12 cellular contexts compared by ENCODE assay signal in genomic region chr2:147525724-147526489, GRCh38.
DNase-seq lines count a peak whose midpoint lies in the region; ATAC-seq and TF ChIP-seq lines count a peak whose summit lies in the region.
"Had no signal": no experiment of that assay in that cellular context is flagged by ENCODE, and none has a peak within 500 bp of the region (broad histone marks: within the 10 kb centered on the region; RNA-seq: fewer than 3 reads in every experiment).

No MANE protein-coding gene starts in this region.

- peaks cover 8% of the 10 kb centered on the region for H3K36me3 ChIP-seq in OCI-LY3 (replicated peaks; ENCODE audit: low read depth, low read length)
- H3K36me3 ChIP-seq in neural progenitor cell = no peaks in the 10 kb centered on the region
- H3K36me3 ChIP-seq in CD8-positive, alpha-beta T cell (ENCODE audit: insufficient read depth, low read length) = no peaks in the 10 kb centered on the region
- H3K36me3 ChIP-seq in SJCRH30 = no peaks in the 10 kb centered on the region
- H3K36me3 ChIP-seq: thoracic aorta had no signal

- H3K4me1 Mint-ChIP-seq in neural progenitor cell = peaks cover 3% of the 10 kb centered on the region
- H3K4me1 Mint-ChIP-seq in CD8-positive, alpha-beta T cell (ENCODE audit: low read depth) = peaks cover 14% of the 10 kb centered on the region

- no peak overlapping the region for H3K4me3 ChIP-seq in OCI-LY3 (ENCODE audit: low read length)
- no peak overlapping the region for H3K4me3 ChIP-seq in neural progenitor cell
- no peak overlapping the region for H3K4me3 ChIP-seq in CD8-positive, alpha-beta T cell (ENCODE audit: low read depth, low read length)
- no peak overlapping the region for H3K4me3 ChIP-seq in SJCRH30
- H3K4me3 ChIP-seq: thoracic aorta had no signal

- H4K20me1 ChIP-seq in OCI-LY3 (ENCODE audit: insufficient read depth, low read length) (no peaks in the 10 kb centered on the region), neural progenitor cell (ENCODE audit: low read depth) (no peaks in the 10 kb centered on the region)

- intact Hi-C loops in left colon (cut with DNase I, micrococcal nuclease) = no loop called here
- intact Hi-C loops in CD8-positive, alpha-beta T cell (cut with DNase I, micrococcal nuclease) = no loop called here

- CTCF ChIA-PET in CD8-positive, alpha-beta T cell (lab: Charles Lee) = no interaction called here

- peaks cover 46% of the 10 kb centered on the region for H3K4me1 ChIP-seq in OCI-LY3 (ENCODE audit: low read length)
- no peaks in the 10 kb centered on the region for H3K4me1 ChIP-seq in neural progenitor cell
- peaks cover 5% of the 10 kb centered on the region for H3K4me1 ChIP-seq in CD8-positive, alpha-beta T cell (ENCODE audit: insufficient read depth, low read length)
- peaks cover under 1% of the 10 kb centered on the region; the same call in 1 of the 2 replicates for H3K4me1 ChIP-seq in SJCRH30

- H3F3A ChIP-seq in neural progenitor cell (ENCODE audit: low read depth) = no peaks in the 10 kb centered on the region

- DNase-seq in COR-L47 (lab: John Stamatoyannopoulos, UW) (peak; percentile 88), NCI-H1105 treated with DMSO at 0.1 percent for 48 hours (lab: John Stamatoyannopoulos, UW) (peak; percentile 92), left colon (no peak), neural progenitor cell (ENCODE audit: low spot score) (no peak), SJCRH30 (no peak)
- DNase-seq in activated effector memory CD4-positive, alpha-beta T cell treated with Interleukin-2 at 50 U/mL for 16 hours = no peak
- DNase-seq in CD8-positive, alpha-beta T cell = no peak
- DNase-seq: activated CD4-positive, alpha-beta T cell treated with anti-CD3 and anti-CD28 coated beads, Interleukin-2, amount 50 U/mL, for 4 hours; T-helper 1 cell had no signal

- H3K9ac ChIP-seq in OCI-LY3 (ENCODE audit: low read length) (no peak overlapping the region), neural progenitor cell (no peak overlapping the region)

- H3K9me3 Mint-ChIP-seq in neural progenitor cell = peaks cover 3% of the 10 kb centered on the region
- H3K9me3 Mint-ChIP-seq in CD8-positive, alpha-beta T cell = no peaks in the 10 kb centered on the region

- H3K27me3 Mint-ChIP-seq in neural progenitor cell (ENCODE audit: insufficient read depth, low read depth) = peaks cover 5% of the 10 kb centered on the region
- peaks cover 2% of the 10 kb centered on the region for H3K27me3 Mint-ChIP-seq in CD8-positive, alpha-beta T cell (ENCODE audit: low read depth)

- no peaks in the 10 kb centered on the region for H3K27me3 ChIP-seq in OCI-LY3 (ENCODE audit: low read depth, low read length)
- no peaks in the 10 kb centered on the region for H3K27me3 ChIP-seq in neural progenitor cell
- H3K27me3 ChIP-seq in CD8-positive, alpha-beta T cell (ENCODE audit: insufficient read depth, low read length) = no peaks in the 10 kb centered on the region
- H3K27me3 ChIP-seq in SJCRH30 = no peaks in the 10 kb centered on the region

- POLR2A ChIA-PET in CD8-positive, alpha-beta T cell (lab: Charles Lee) = no interaction called here

- no peak overlapping the region for H3K27ac Mint-ChIP-seq in neural progenitor cell
- H3K27ac Mint-ChIP-seq in CD8-positive, alpha-beta T cell = no peak overlapping the region
- H3K27ac Mint-ChIP-seq: progenitor cell of endocrine pancreas had no signal

- TF ChIP-seq CTCF in OCI-LY3 (IDR thresholded peaks at IDR 0.05; ENCODE audit: low read depth, low read length) (peak; percentile 31; the same call in 1 of the 2 replicates), neural progenitor cell (IDR thresholded peaks at IDR 0.05) (no peak)
- no peak for TF ChIP-seq CTCF in CD8-positive, alpha-beta T cell (IDR thresholded peaks at IDR 0.05)

- H3K4me2 ChIP-seq in OCI-LY3 (ENCODE audit: low read length) (no peak overlapping the region), neural progenitor cell (no peak overlapping the region)

- H3K4me3 Mint-ChIP-seq in neural progenitor cell = no peak overlapping the region
- H3K4me3 Mint-ChIP-seq in CD8-positive, alpha-beta T cell = no peak overlapping the region

- H2AFZ ChIP-seq in OCI-LY3 (ENCODE audit: low read depth, low read length) = no peak overlapping the region
- no peak overlapping the region for H2AFZ ChIP-seq in neural progenitor cell (replicated peaks)

- no peak overlapping the region for H3K27ac ChIP-seq in OCI-LY3 (ENCODE audit: low read length)
- no peak overlapping the region for H3K27ac ChIP-seq in neural progenitor cell
- no peak overlapping the region for H3K27ac ChIP-seq in CD8-positive, alpha-beta T cell (ENCODE audit: low read depth, low read length)
- no peak overlapping the region for H3K27ac ChIP-seq in SJCRH30
- H3K27ac ChIP-seq: thoracic aorta had no signal

- peak; percentile 37 for ATAC-seq in left colon
- ATAC-seq in CD8-positive, alpha-beta T cell = no peak

- H3K36me3 Mint-ChIP-seq in neural progenitor cell = no peaks in the 10 kb centered on the region
- H3K36me3 Mint-ChIP-seq in CD8-positive, alpha-beta T cell = no peaks in the 10 kb centered on the region

- no peaks in the 10 kb centered on the region for H3K79me2 ChIP-seq in OCI-LY3 (ENCODE audit: low read length)
- H3K79me2 ChIP-seq in neural progenitor cell (ENCODE audit: low read depth) = no peaks in the 10 kb centered on the region

- H3K9me3 ChIP-seq in OCI-LY3 (ENCODE audit: insufficient read depth, low read length) = no peaks in the 10 kb centered on the region
- no peaks in the 10 kb centered on the region for H3K9me3 ChIP-seq in neural progenitor cell (ENCODE audit: low read depth)
- no peaks in the 10 kb centered on the region for H3K9me3 ChIP-seq in CD8-positive, alpha-beta T cell (ENCODE audit: low read length)
- no peaks in the 10 kb centered on the region for H3K9me3 ChIP-seq in SJCRH30 (replicated peaks)
- H3K9me3 ChIP-seq: thoracic aorta had no signal

Comparison
In these comparisons a context has a peak if more than half of its experiments do, and no peak if none do; other contexts are left out.
1. DNase-seq: peak in COR-L47 (single experiment) and NCI-H1105 treated with DMSO at 0.1 percent for 48 hours (single experiment); none in left colon (0 of 2), activated effector memory CD4-positive, alpha-beta T cell treated with Interleukin-2 at 50 U/mL for 16 hours (single experiment), neural progenitor cell (single experiment), CD8-positive, alpha-beta T cell (0 of 7) and SJCRH30 (0 of 2).